Comparison of ENCODE assay signal across 27 cellular contexts in genomic region chr5:106135473-106135872, GRCh38.
"Had no signal": no experiment of that assay in that cellular context is flagged by ENCODE, and none has a peak within 500 bp of the region (broad histone marks: within the 10 kb centered on the region; RNA-seq: fewer than 3 reads in every experiment).

No MANE protein-coding gene starts in this region.

- H3K9ac ChIP-seq: neural progenitor cell, parathyroid adenoma had no signal

- H3K4me2 ChIP-seq: neural progenitor cell had no signal

- ATAC-seq: heart right ventricle; left cardiac atrium; left lung; naive thymus-derived CD4-positive, alpha-beta T cell; stimulated activated effector memory CD8-positive, alpha-beta T cell treated with anti-CD3 and anti-CD28 coated beads, Interleukin-12 subunit alpha, Interleukin-12 subunit beta, amount 100 ng/mL, for 72 hours had no signal

- H3K4me1 Mint-ChIP-seq: neural progenitor cell; stimulated activated effector memory CD8-positive, alpha-beta T cell treated with anti-CD3 and anti-CD28 coated beads, Interleukin-12 subunit alpha, Interleukin-12 subunit beta, amount 100 ng/mL, for 72 hours had no signal

- H3K4me1 ChIP-seq: esophagus squamous epithelium, heart right ventricle, left lung, neural progenitor cell, parathyroid adenoma, right atrium auricular region, sigmoid colon, stomach, thyroid gland had no signal

- H3K9me3 Mint-ChIP-seq: nephron, neural progenitor cell, type B pancreatic cell had no signal

- H3K36me3 Mint-ChIP-seq: naive thymus-derived CD4-positive, alpha-beta T cell; neural progenitor cell; stimulated activated effector memory CD8-positive, alpha-beta T cell treated with anti-CD3 and anti-CD28 coated beads, Interleukin-12 subunit alpha, Interleukin-12 subunit beta, amount 100 ng/mL, for 72 hours; type B pancreatic cell had no signal

- H3K27ac Mint-ChIP-seq: naive thymus-derived CD4-positive, alpha-beta T cell; neural progenitor cell; progenitor cell of endocrine pancreas; stimulated activated effector memory CD8-positive, alpha-beta T cell treated with anti-CD3 and anti-CD28 coated beads, Interleukin-12 subunit alpha, Interleukin-12 subunit beta, amount 100 ng/mL, for 72 hours; type B pancreatic cell had no signal

- H3K4me3 Mint-ChIP-seq: naive thymus-derived CD4-positive, alpha-beta T cell; nephron; neural progenitor cell; stimulated activated effector memory CD8-positive, alpha-beta T cell treated with anti-CD3 and anti-CD28 coated beads, Interleukin-12 subunit alpha, Interleukin-12 subunit beta, amount 100 ng/mL, for 72 hours; type B pancreatic cell had no signal

- H3K9me3 ChIP-seq: esophagus squamous epithelium, left lung, right atrium auricular region, sigmoid colon, stomach, thyroid gland had no signal

- H3K27me3 Mint-ChIP-seq: naive thymus-derived CD4-positive, alpha-beta T cell; progenitor cell of endocrine pancreas; type B pancreatic cell had no signal

- H2AFZ ChIP-seq: neural progenitor cell, parathyroid adenoma had no signal

- H3K27me3 ChIP-seq: esophagus squamous epithelium, heart right ventricle, left lung, neural progenitor cell, right atrium auricular region, sigmoid colon, stomach, thyroid gland had no signal

- H3K4me3 ChIP-seq: coronary artery, esophagus squamous epithelium, heart right ventricle, left lung, neural progenitor cell, right atrium auricular region, sigmoid colon, stomach, thyroid gland had no signal

- H3K79me2 ChIP-seq: parathyroid adenoma had no signal

- H3K27ac ChIP-seq: coronary artery, esophagus squamous epithelium, heart right ventricle, left lung, neural progenitor cell, parathyroid adenoma, right atrium auricular region, sigmoid colon, stomach, thyroid gland had no signal

- DNase-seq: dermis blood vessel endothelial cell; effector memory CD4-positive, alpha-beta T cell; erythroblast; esophagus squamous epithelium; foreskin melanocyte; glutamatergic neuron; heart right ventricle; hippocampal formation; left cardiac atrium; left lung; mesenchymal stem cell; midbrain; naive thymus-derived CD4-positive, alpha-beta T cell; sigmoid colon; stimulated activated CD4-positive, alpha-beta T cell treated with anti-CD3 and anti-CD28 coated beads, Interleukin-2, amount 100 ng/mL, for 24 hours; stimulated activated CD4-positive, alpha-beta T cell treated with anti-CD3 and anti-CD28 coated beads, Interleukin-4, amount 100 ng/mL, for 24 hours; stimulated activated naive CD4-positive, alpha-beta T cell treated with Interleukin-2 at 50 U/mL for 16 hours; stomach; thyroid gland had no signal

- H3K36me3 ChIP-seq: esophagus squamous epithelium, heart right ventricle, left lung, neural progenitor cell, right atrium auricular region, sigmoid colon, stomach, thyroid gland had no signal
